Comparison of ENCODE assay signal across 14 cellular contexts in genomic region chr1:31712041-31712440, GRCh38. TPM values are rescaled to one million over a fixed set of nuclear protein-coding genes. Genes with fewer than 3 reads are reported as not detected.
DNase-seq lines count a peak whose midpoint lies in the region; ATAC-seq and TF ChIP-seq lines count a peak whose summit lies in the region.
"Had no signal": no experiment of that assay in that cellular context is flagged by ENCODE, and none has a peak within 500 bp of the region (broad histone marks: within the 10 kb centered on the region; RNA-seq: fewer than 3 reads in every experiment).

No MANE protein-coding gene starts in this region.

- H3K9ac ChIP-seq in colonic mucosa (ENCODE audit: low read depth in 2 of 2, low read length in 2 of 2) (no peak overlapping the region), muscle layer of colon (ENCODE audit: low read length) (no peak overlapping the region)

- TF ChIP-seq CTCF in heart left ventricle (IDR thresholded peaks at IDR 0.05) (no peak), colonic mucosa (IDR thresholded peaks at IDR 0.05) (no peak), vagina (IDR thresholded peaks at IDR 0.05) (no peak), Calu3 (IDR thresholded peaks at IDR 0.05; ENCODE audit: unreplicated experiment) (no peak)

- 57 to 79% (median 60%) methylated on average over 4 of the region's 4 CpGs for WGBS in heart left ventricle, 4 donors

- H3K4me3 Mint-ChIP-seq in Calu3 (ENCODE audit: low read depth, unreplicated experiment): no peak overlapping the region
- H3K4me3 Mint-ChIP-seq: activated CD8-positive, alpha-beta memory T cell treated with anti-CD3 and anti-CD28 coated beads, Interleukin-2, amount 10 ng/mL, durations not matched to agents 7 days and 5 days; activated naive CD8-positive, alpha-beta T cell; natural killer cell had no signal

- CTCF ChIA-PET in Calu3 (lab: Charles Lee): interaction anchor here (0.6 to 1.8 kb wide), 8 partner anchors 11 to 230 kb away, joined by 3 to 10 read pairs (median 3); no protein-coding TSS in a partner anchor

- DNase-seq in heart left ventricle (no peak), Right ventricle myocardium inferior (ENCODE audit: missing footprints) (no peak), colonic mucosa (no peak), vagina (ENCODE audit: extremely low spot score in 2 of 2) (no peak), Calu3 (no peak), superior temporal gyrus (ENCODE audit: extremely low spot score) (no peak)
- DNase-seq: activated CD8-positive, alpha-beta memory T cell treated with anti-CD3 and anti-CD28 coated beads, Interleukin-2, amount 10 ng/mL, durations not matched to agents 7 days and 5 days; DMS153; Karpas-422; natural killer cell; NCI-H2107 had no signal

- no peak overlapping the region for H3K27ac Mint-ChIP-seq in Calu3 (ENCODE audit: unreplicated experiment)
- H3K27ac Mint-ChIP-seq: activated CD8-positive, alpha-beta memory T cell treated with anti-CD3 and anti-CD28 coated beads, Interleukin-2, amount 10 ng/mL, durations not matched to agents 7 days and 5 days; activated naive CD8-positive, alpha-beta T cell; natural killer cell had no signal

- peaks cover 0 to 19% (median 0%) of the 10 kb centered on the region in 9 donors for H3K27me3 ChIP-seq in heart left ventricle
- no peaks in the 10 kb centered on the region for H3K27me3 ChIP-seq in colonic mucosa
- H3K27me3 ChIP-seq in muscle layer of colon (ENCODE audit: control insufficient read depth in 1 of 2, insufficient read depth in 2 of 2, low read length in 2 of 2): no peaks in the 10 kb centered on the region
- no peaks in the 10 kb centered on the region for H3K27me3 ChIP-seq in vagina

- H3K9me3 ChIP-seq in heart left ventricle: no peaks in the 10 kb centered on the region
- no peaks in the 10 kb centered on the region for H3K9me3 ChIP-seq in colonic mucosa
- no peaks in the 10 kb centered on the region for H3K9me3 ChIP-seq in muscle layer of colon (ENCODE audit: low read length)
- H3K9me3 ChIP-seq in vagina: no peaks in the 10 kb centered on the region

- H3K4me3 ChIP-seq in heart left ventricle (no peak overlapping the region), colonic mucosa (no peak overlapping the region), muscle layer of colon (ENCODE audit: low read depth in 1 of 2, low read length in 2 of 2) (no peak overlapping the region), vagina (no peak overlapping the region)

- BruUV-seq in Calu3 (replicated peaks; lab: Mats Ljungman, UMichigan): no TSS peak

- no peaks in the 10 kb centered on the region for H3K9me3 Mint-ChIP-seq in Calu3 (ENCODE audit: low read depth, unreplicated experiment)
- H3K9me3 Mint-ChIP-seq: natural killer cell had no signal

- ATAC-seq in heart left ventricle (no peak), Right ventricle myocardium inferior (no peak), HG03460 (IDR thresholded peaks at IDR 0.05; ENCODE audit: unreplicated experiment) (no peak)
- ATAC-seq: activated CD8-positive, alpha-beta memory T cell treated with anti-CD3 and anti-CD28 coated beads, Interleukin-2, amount 10 ng/mL, durations not matched to agents 7 days and 5 days; natural killer cell had no signal

- H3K4me1 ChIP-seq in heart left ventricle (peaks cover 0 to 48% (median 37%) of the 10 kb centered on the region in 12 donors), colonic mucosa (peaks cover 11% of the 10 kb centered on the region), muscle layer of colon (ENCODE audit: insufficient read depth, low read length) (peaks cover 34% of the 10 kb centered on the region), vagina (peaks cover 46% of the 10 kb centered on the region)

- H3K36me3 ChIP-seq in heart left ventricle: no peaks in the 10 kb centered on the region
- H3K36me3 ChIP-seq in colonic mucosa: no peaks in the 10 kb centered on the region
- no peaks in the 10 kb centered on the region for H3K36me3 ChIP-seq in muscle layer of colon (ENCODE audit: insufficient read depth, low read length)
- H3K36me3 ChIP-seq in vagina: no peaks in the 10 kb centered on the region

- H3K4me1 Mint-ChIP-seq in Calu3 (ENCODE audit: low read depth, unreplicated experiment): peaks cover 43% of the 10 kb centered on the region

- H3K27me3 Mint-ChIP-seq in Calu3 (ENCODE audit: unreplicated experiment): peaks cover 37% of the 10 kb centered on the region

- TF ChIP-seq POLR2A in heart left ventricle (IDR thresholded peaks at IDR 0.05): no peak
- no peak for TF ChIP-seq POLR2A in vagina (IDR thresholded peaks at IDR 0.05)

- peaks cover 12% of the 10 kb centered on the region for H3K36me3 Mint-ChIP-seq in Calu3 (ENCODE audit: insufficient read depth, unreplicated experiment)
- H3K36me3 Mint-ChIP-seq: activated CD8-positive, alpha-beta memory T cell treated with anti-CD3 and anti-CD28 coated beads, Interleukin-2, amount 10 ng/mL, durations not matched to agents 7 days and 5 days; activated naive CD8-positive, alpha-beta T cell; natural killer cell had no signal

- H3K27ac ChIP-seq in heart left ventricle: peak overlapping the region in 9 of 12 donors; percentile 8 to 99 (median 94)
- peak overlapping the region; percentile 10 for H3K27ac ChIP-seq in colonic mucosa
- H3K27ac ChIP-seq in muscle layer of colon (ENCODE audit: low read depth, low read length): peak overlapping the region; percentile 45
- peak overlapping the region; percentile 90 for H3K27ac ChIP-seq in vagina

- intact Hi-C loops in heart left ventricle (cut with DNase I) (loop anchor here in 2 of 10 donors (5.0 to 10.0 kb wide), 2 partner anchors 40 to 73 kb away; no protein-coding TSS in a partner anchor), Right ventricle myocardium inferior (cut with DNase I) (no loop called here), colonic mucosa (cut with DNase I) (loop anchor here (10.0 kb wide), 1 partner anchor 73 kb away; no protein-coding TSS in a partner anchor), vagina (cut with DNase I) (loop anchor here (1.0 kb wide), 1 partner anchor 12 kb away; no protein-coding TSS in a partner anchor), Calu3 (cut with micrococcal nuclease; ENCODE audit: unreplicated experiment) (no loop called here)

RNA-seq across cellular contexts. Expression of gene COL16A1, which starts 8.2 kb away (rescaled TPM):
- total RNA-seq in heart left ventricle (10 to 100 TPM; 10.1 to 24.1 (median 13.1) TPM), Right ventricle myocardium inferior (12.7 TPM), colonic mucosa (10 to 100 TPM in 1 of 2 donors, 1 to 10 TPM in 1; 9.0 to 15.4 TPM), vagina (82.3 TPM), Calu3 (2022) (3.8 and 9.2 TPM in 2 replicates)
- polyA plus RNA-seq in heart left ventricle: 10 to 100 TPM in 1 of 2 donors, 1 to 10 TPM in 1; 7.5 to 15.8 TPM
- total RNA-seq: activated CD8-positive, alpha-beta memory T cell treated with anti-CD3 and anti-CD28 coated beads, Interleukin-2, amount 10 ng/mL, durations not matched to agents 7 days and 5 days had no signal

RNA-seq across cellular contexts. Expression of gene ADGRB2, which starts 52.1 kb away (rescaled TPM):
- total RNA-seq in heart left ventricle (10 to 100 TPM in 4 of 9 donors, 1 to 10 TPM in 5; 4.7 to 18.5 (median 9.6) TPM), Right ventricle myocardium inferior (16.1 TPM), colonic mucosa (1 to 10 TPM in 1 of 2 donors, under 1 TPM in 1; 0.59 to 1.6 TPM), vagina (3.9 TPM), Calu3 (2022) (1.9 and 2.9 TPM in 2 replicates)
- polyA plus RNA-seq in heart left ventricle: 10 to 100 TPM in 1 of 2 donors, 1 to 10 TPM in 1; 1.1 to 11.5 TPM

Comparison
In these comparisons a context has a peak if more than half of its experiments do, and no peak if none do; other contexts are left out.
1. H3K27ac ChIP-seq: peak in every context shown above with its lines; median percentile 94 in heart left ventricle; 90 in vagina; 45 in muscle layer of colon; 10 in colonic mucosa.
2. intact Hi-C loops: an anchor here in colonic mucosa (10.0 kb wide) and vagina (1.0 kb wide); none called in Right ventricle myocardium inferior and Calu3.